ENCODE assay signal across 1 cellular context in genomic region chr14:90384543-90384911, GRCh38.
TF ChIP-seq lines count a peak whose summit lies in the region.

No MANE protein-coding gene starts in this region.

TF ChIP-seq in H1, 55 proteins besides CTCF, POLR2A, EP300 and RAD21:
- TF ChIP-seq CREB1 (IDR thresholded peaks at IDR 0.05) (no peak), USF2 (IDR thresholded peaks at IDR 0.05; ENCODE audit: low read length) (no peak), RNF2 (IDR thresholded peaks at IDR 0.05; ENCODE audit: borderline replicate concordance, low read depth, low read length, missing control alignments, poor library complexity, severe bottlenecking) (no peak), HDAC6 (IDR thresholded peaks at IDR 0.05; ENCODE audit: low read depth, low read length) (no peak), SRF (IDR thresholded peaks at IDR 0.05; ENCODE audit: low read depth, low read length) (no peak), NRF1 (IDR thresholded peaks at IDR 0.05; ENCODE audit: low read depth, low read length) (no peak), RXRA (IDR thresholded peaks at IDR 0.05; ENCODE audit: insufficient read depth, low read depth, low read length) (no peak), MAFK (IDR thresholded peaks at IDR 0.05; ENCODE audit: low read depth, low read length) (no peak), SP2 (IDR thresholded peaks at IDR 0.05; ENCODE audit: low read length) (no peak), TCF12 (IDR thresholded peaks at IDR 0.05; ENCODE audit: low read depth, low read length) (no peak)
